In the genomic region with DNA sequence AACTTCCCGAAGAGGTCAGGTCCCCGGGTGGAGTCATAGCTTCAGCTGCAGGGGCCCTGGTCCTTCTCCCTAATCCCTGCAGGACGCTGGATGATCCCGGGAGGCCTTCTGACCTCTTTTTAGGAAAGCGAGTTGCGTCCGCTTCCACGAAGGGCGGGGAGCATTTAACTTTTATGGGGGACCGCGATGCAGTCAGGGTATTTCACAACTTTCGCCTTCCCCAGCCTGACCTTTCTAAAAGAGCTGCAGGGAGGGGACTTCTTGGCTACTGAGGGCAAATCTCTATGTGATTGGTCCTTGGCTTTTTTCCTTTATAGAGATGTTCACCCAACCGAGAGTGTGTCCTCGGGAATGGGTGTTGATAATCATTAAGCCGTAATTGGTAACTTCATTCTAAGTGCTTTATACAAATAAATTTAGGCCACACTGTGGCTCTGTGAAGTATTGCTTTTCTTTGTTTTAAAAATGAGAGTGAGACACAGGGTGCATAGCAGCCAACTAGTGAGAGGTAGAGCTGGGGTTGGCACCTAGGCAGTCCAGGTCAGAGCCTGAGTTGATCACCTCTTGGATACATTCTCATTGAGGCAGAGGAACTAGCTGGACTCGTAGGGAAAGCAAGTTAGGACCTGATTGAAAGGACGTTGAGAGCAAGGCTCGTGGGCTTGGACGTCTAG, we compare ENCODE assay signal across 1 cellular context.
TF ChIP-seq lines count a peak whose summit lies in the region.

No MANE protein-coding gene starts in this region.

TF ChIP-seq in GM12878, 131 proteins besides CTCF, POLR2A, EP300 and RAD21:
- TF ChIP-seq BMI1 (IDR thresholded peaks at IDR 0.05; ENCODE audit: borderline replicate concordance), result no peak
- TF ChIP-seq YY1 (IDR thresholded peaks at IDR 0.05; ENCODE audit: low read depth, low read length), result 0 out of 2 replicates have a peak, but pooled peaks have one; percentile 4
- TF ChIP-seq NR2F1 (conservative IDR thresholded peaks at IDR 0.05), result peak; percentile 42
- no peak for TF ChIP-seq CHD2 (IDR thresholded peaks at IDR 0.05; ENCODE audit: borderline replicate concordance, low read depth, low read length)
